In the genomic region with DNA sequence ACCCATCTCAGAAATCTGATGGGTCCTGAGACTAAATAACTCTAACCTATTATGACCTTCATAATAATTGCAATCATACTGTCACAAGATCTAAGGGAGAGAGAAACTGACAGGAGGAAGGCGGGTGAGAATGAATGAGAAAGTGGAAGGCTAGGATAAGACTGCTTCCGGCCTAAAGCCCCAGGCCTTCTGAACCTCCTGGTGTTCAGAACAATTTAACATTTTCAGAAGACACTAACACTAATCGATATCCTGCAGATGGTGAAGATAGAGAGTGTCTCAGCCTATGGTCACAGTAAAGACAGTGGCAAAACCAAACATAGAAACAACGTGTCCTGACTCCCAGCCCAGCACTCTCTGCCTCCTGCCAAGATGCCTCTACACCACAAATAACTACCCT, we compare ENCODE assay signal across 8 cellular contexts. TPM values are rescaled to one million over a fixed set of nuclear protein-coding genes. Genes with fewer than 3 reads are reported as not detected.
DNase-seq lines count a peak whose midpoint lies in the region; ATAC-seq, FAIRE-seq and TF ChIP-seq lines count a peak whose summit lies in the region.

No MANE protein-coding gene starts in this region.

- H4K20me1 ChIP-seq in DND-41 (ENCODE audit: insufficient read depth, low read length): peaks cover 57% of the 10 kb centered on the region
- peaks cover 57% of the 10 kb centered on the region for H4K20me1 ChIP-seq in PC-3 (ENCODE audit: low read length)

- no peak for TF ChIP-seq CTCF in DND-41 (IDR thresholded peaks at IDR 0.05; ENCODE audit: borderline replicate concordance, extremely low read depth, low read length, poor library complexity, severe bottlenecking)
- no peak for TF ChIP-seq CTCF in PC-3 (conservative IDR thresholded peaks at IDR 0.05; ENCODE audit: low read depth, low read length)
- TF ChIP-seq CTCF in epithelial cell of esophagus (IDR thresholded peaks at IDR 0.05; ENCODE audit: insufficient read depth, low read depth, low read length, missing control alignments): no peak
- no peak for TF ChIP-seq CTCF in pancreas (IDR thresholded peaks at IDR 0.05)

- FAIRE-seq in pancreas (lab: Jason Lieb, UNC): no peak

- H3K4me2 ChIP-seq in DND-41 (ENCODE audit: insufficient read depth, low read length) (peak overlapping the region; percentile 85), PC-3 (ENCODE audit: low read length) (peak overlapping the region; percentile 96)

- H3K4me1 ChIP-seq in DND-41 (ENCODE audit: insufficient read depth, low read length): peaks cover 35% of the 10 kb centered on the region
- H3K4me1 ChIP-seq in PC-3 (ENCODE audit: insufficient read depth, low read length): peaks cover 11% of the 10 kb centered on the region
- H3K4me1 ChIP-seq in pancreas: peaks cover 7 to 17% (median 8%) of the 10 kb centered on the region in 3 donors

- peaks cover 59% of the 10 kb centered on the region for H3K36me3 ChIP-seq in DND-41 (ENCODE audit: insufficient read depth, low read length)
- peaks cover 58% of the 10 kb centered on the region for H3K36me3 ChIP-seq in PC-3 (ENCODE audit: low read depth, low read length)
- H3K36me3 ChIP-seq in pancreas: peaks cover 14 to 43% (median 37%) of the 10 kb centered on the region in 3 donors

- CTCF ChIA-PET in PC-3 (lab: Charles Lee): no interaction called here

- H3F3A ChIP-seq in PC-3 (ENCODE audit: low read length, unreplicated experiment): peaks cover 11% of the 10 kb centered on the region

- intact Hi-C loops in PC-3 (cut with micrococcal nuclease): no loop called here
- intact Hi-C loops in pancreas (cut with DNase I): no loop called here

- peaks cover 39% of the 10 kb centered on the region for H3K79me2 ChIP-seq in DND-41 (ENCODE audit: insufficient read depth, low read length)
- peaks cover 37% of the 10 kb centered on the region for H3K79me2 ChIP-seq in PC-3 (ENCODE audit: low read length)

- BruUV-seq in PC-3 (replicated peaks; lab: Mats Ljungman, UMichigan): no TSS peak

- H2AFZ ChIP-seq in DND-41 (ENCODE audit: low read depth, low read length) (no peak overlapping the region), PC-3 (ENCODE audit: low read length) (no peak overlapping the region)

- WGBS in pancreas, 2 donors: 13 to 18% methylated on average over 4 of the region's 4 CpGs

- H3K27me3 ChIP-seq in DND-41 (ENCODE audit: insufficient read depth, low read length, poor library complexity): no peaks in the 10 kb centered on the region
- H3K27me3 ChIP-seq in PC-3 (ENCODE audit: low read length): no peaks in the 10 kb centered on the region
- no peaks in the 10 kb centered on the region for H3K27me3 ChIP-seq in pancreas

- H3K4me3 ChIP-seq in DND-41 (ENCODE audit: low read depth in 1 of 2, low read length in 2 of 2) (peak overlapping the region; percentile 70 to 78), PC-3 (ENCODE audit: low read length) (peak overlapping the region; percentile 95), epithelial cell of esophagus (ENCODE audit: low read length) (peak overlapping the region; percentile 99), pancreas (peak overlapping the region; percentile 57 to 70 (median 69))

- H3K9me3 ChIP-seq in DND-41 (ENCODE audit: insufficient read depth, low read length, severe bottlenecking) (peaks cover 3% of the 10 kb centered on the region), PC-3 (ENCODE audit: low read length) (no peaks in the 10 kb centered on the region), pancreas (no peaks in the 10 kb centered on the region)

- peak overlapping the region; percentile 100 for H3K27ac ChIP-seq in DND-41 (ENCODE audit: low read length)
- no peak overlapping the region for H3K27ac ChIP-seq in PC-3 (ENCODE audit: low read length)
- no peak overlapping the region for H3K27ac ChIP-seq in pancreas

- ATAC-seq in DND-41 (ENCODE audit: insufficient read depth, low read depth) (no peak), PC-3 (no peak), pancreas (no peak), HG03521 (IDR thresholded peaks at IDR 0.05; ENCODE audit: unreplicated experiment) (no peak), GM18868 (IDR thresholded peaks at IDR 0.05; ENCODE audit: unreplicated experiment) (no peak)

- DNase-seq in DND-41 (no peak), PC-3 (no peak), epithelial cell of esophagus (ENCODE audit: low read depth) (no peak), pancreas (no peak), pons (ENCODE audit: low spot score) (no peak), SHP77 treated with DMSO at 0.1 percent for 48 hours (lab: John Stamatoyannopoulos, UW) (no peak)

- peak overlapping the region; percentile 87 for H3K9ac ChIP-seq in DND-41 (ENCODE audit: low read depth, low read length)
- peak overlapping the region; percentile 100 for H3K9ac ChIP-seq in PC-3 (ENCODE audit: low read length)

- POLR2A ChIA-PET in PC-3 (lab: Charles Lee; ENCODE audit: unreplicated experiment): no interaction called here

- H3K9me2 ChIP-seq in PC-3 (replicated peaks; ENCODE audit: low read length): no peaks in the 10 kb centered on the region

RNA-seq across cellular contexts. Expression of a gene that starts 1.2 kb away (rescaled TPM):
- total RNA-seq in PC-3 (2014; rRNA removed) (2,005 and 2,031 TPM in 2 replicates), pancreas (1,000 to 10,000 TPM; 1,164 to 1,840 (median 1,380) TPM)
- 1,000 to 10,000 TPM; 2,004 to 2,138 TPM for polyA plus RNA-seq in pancreas

RNA-seq across cellular contexts. Expression of a gene that starts 35.6 kb away (rescaled TPM):
- total RNA-seq in PC-3 (2014; rRNA removed) (0.22 and 0.52 TPM in 2 replicates), pancreas (1,000 to 10,000 TPM in 1 of 6 donors, 100 to 1,000 TPM in 3, 10 to 100 TPM in 2; 67.2 to 1,206 (median 163) TPM)
- polyA plus RNA-seq in pancreas: 100 to 1,000 TPM; 138 to 141 TPM

RNA-seq across cellular contexts. Expression of a gene that starts 59.6 kb away (rescaled TPM):
- total RNA-seq in PC-3 (2014; rRNA removed) (42.6 and 46.1 TPM in 2 replicates), pancreas (10 to 100 TPM; 35.5 to 57.2 (median 41.0) TPM)
- polyA plus RNA-seq in pancreas: 10 to 100 TPM in 1 of 2 donors, 1 to 10 TPM in 1; 9.9 to 20.2 TPM

Comparison
In these comparisons a context has a peak if more than half of its experiments do, and no peak if none do; other contexts are left out.
1. RNA of a gene that starts 35.6 kb away (total RNA-seq): 67.2 to 1,206 TPM in pancreas; 0.22 to 0.52 TPM in PC-3; every median in the first group is over 10 times any median in the second.
2. Peak in every context shown above with its lines, with median percentiles within 50 percentile points of each other: H3K4me3 ChIP-seq.